8 cellular contexts compared by ENCODE assay signal in the genomic region with DNA sequence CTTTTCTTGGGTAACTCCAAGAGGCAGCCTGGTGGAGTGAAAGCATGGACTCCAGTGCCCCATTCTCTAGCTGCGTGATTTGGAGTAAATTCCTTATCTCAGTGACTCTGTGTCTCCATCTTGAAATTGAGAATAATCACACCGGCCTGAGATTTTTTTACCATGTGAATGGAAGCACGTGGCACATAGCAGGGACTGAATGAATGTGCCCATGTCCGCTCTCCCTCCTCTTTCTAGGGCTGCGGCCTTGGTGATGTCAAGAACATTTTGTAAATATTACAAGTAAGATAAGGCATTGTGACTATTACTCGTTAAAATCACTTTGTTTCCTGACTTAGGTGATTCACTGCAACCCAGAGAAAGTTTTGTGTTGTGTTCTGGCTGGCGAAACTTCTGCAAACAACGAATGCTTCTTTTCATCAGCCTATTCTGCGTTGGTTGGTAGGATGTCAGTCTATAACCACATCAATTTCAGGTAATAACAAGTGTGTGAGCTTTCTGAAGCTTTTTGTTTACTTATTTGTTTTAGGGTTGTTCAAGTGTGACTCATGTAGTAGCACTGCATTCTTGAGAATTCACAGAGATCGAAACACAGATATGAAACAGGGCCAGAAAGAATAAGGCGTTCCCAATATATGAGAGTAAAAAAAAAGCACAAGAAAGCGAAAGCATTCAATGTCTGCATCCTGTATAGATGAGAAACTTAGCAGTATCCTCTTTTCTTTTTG.
DNase-seq lines count a peak whose midpoint lies in the region; ATAC-seq and TF ChIP-seq lines count a peak whose summit lies in the region.

No MANE protein-coding gene starts in this region.

- H3K27ac Mint-ChIP-seq in activated T-cell treated with anti-CD3 and anti-CD28 coated beads, Interleukin-2, amount 50 U/mL, for 72 hours, result peak overlapping the region; percentile 25
- no peak overlapping the region for H3K27ac Mint-ChIP-seq in stimulated activated memory B cell treated with anti-CD40 and anti-IgM and Interleukin-4, amounts not matched to agents 10 μg/mL and 1 μg/mL and 100 μg/mL, for 72 hours

- H3K4me3 Mint-ChIP-seq in activated T-cell treated with anti-CD3 and anti-CD28 coated beads, Interleukin-2, amount 50 U/mL, for 72 hours, result peak overlapping the region; percentile 44 to 48
- no peak overlapping the region for H3K4me3 Mint-ChIP-seq in stimulated activated memory B cell treated with anti-CD40 and anti-IgM and Interleukin-4, amounts not matched to agents 10 μg/mL and 1 μg/mL and 100 μg/mL, for 72 hours

- H3K14ac ChIP-seq in mesenchymal stem cell (ENCODE audit: low read length in 2 of 2), result no peak overlapping the region

- H3K36me3 Mint-ChIP-seq in activated T-cell treated with anti-CD3 and anti-CD28 coated beads, Interleukin-2, amount 50 U/mL, for 72 hours (ENCODE audit: insufficient read depth in 2 of 2), result peaks cover 3 to 15% of the 10 kb centered on the region in 2 donors
- no peaks in the 10 kb centered on the region for H3K36me3 Mint-ChIP-seq in stimulated activated memory B cell treated with anti-CD40 and anti-IgM and Interleukin-4, amounts not matched to agents 10 μg/mL and 1 μg/mL and 100 μg/mL, for 72 hours

- no peaks in the 10 kb centered on the region for H3K79me1 ChIP-seq in mesenchymal stem cell (replicated peaks; ENCODE audit: low read length, poor library complexity, severe bottlenecking)

- H3K4me2 ChIP-seq in mesenchymal stem cell (ENCODE audit: low read length, poor library complexity, severe bottlenecking), result no peak overlapping the region

- TF ChIP-seq POLR2A in GM18505 (IDR thresholded peaks at IDR 0.05; ENCODE audit: borderline replicate concordance, extremely low read depth, insufficient read depth, insufficient read length), result no peak

- DNase-seq in EH (ENCODE audit: low read depth) (peak; percentile 70), mesenchymal stem cell (peak; percentile 90), SHP77 treated with DMSO at 0.1 percent for 48 hours (lab: John Stamatoyannopoulos, UW) (no peak), AG20443 (ENCODE audit: low spot score) (no peak)
- DNase-seq in activated T-cell treated with anti-CD3 and anti-CD28 coated beads, Interleukin-2, amount 50 U/mL, for 72 hours, result peak; percentile 11 to 12

- no peak overlapping the region for H2AK5ac ChIP-seq in mesenchymal stem cell (ENCODE audit: low read length, severe bottlenecking)

- no peak overlapping the region for H2BK15ac ChIP-seq in mesenchymal stem cell (ENCODE audit: low read depth, poor library complexity, severe bottlenecking)

- peak overlapping the region in 1 of 2 experiments; percentile 33 for H3K4ac ChIP-seq in mesenchymal stem cell (ENCODE audit: low read depth in 1 of 2, low read length in 2 of 2)

- H3K4me1 ChIP-seq in HEK293 (ENCODE audit: control insufficient read depth, insufficient read depth, low read length) (peaks cover 9% of the 10 kb centered on the region), mesenchymal stem cell (ENCODE audit: control insufficient read depth, insufficient read depth, low read depth, low read length) (peaks cover 1% of the 10 kb centered on the region)

- 38% methylated on average over 10 of the region's 12 CpGs for WGBS in mesenchymal stem cell

- no peaks in the 10 kb centered on the region for H3K9me3 ChIP-seq in HEK293 (ENCODE audit: control insufficient read depth, insufficient read depth, low read depth, low read length)
- peaks cover 16% of the 10 kb centered on the region for H3K9me3 ChIP-seq in mesenchymal stem cell (ENCODE audit: control insufficient read depth, low read length)

- no peak overlapping the region for H3K18ac ChIP-seq in mesenchymal stem cell (ENCODE audit: low read depth in 1 of 2, low read length in 2 of 2)

- no peak overlapping the region for H3K9ac ChIP-seq in mesenchymal stem cell (ENCODE audit: low read length)

- H2BK120ac ChIP-seq in mesenchymal stem cell (ENCODE audit: low read depth, low read length), result no peak overlapping the region

- no peaks in the 10 kb centered on the region for H3K27me3 Mint-ChIP-seq in activated T-cell treated with anti-CD3 and anti-CD28 coated beads, Interleukin-2, amount 50 U/mL, for 72 hours (ENCODE audit: low read depth)
- H3K27me3 Mint-ChIP-seq in stimulated activated memory B cell treated with anti-CD40 and anti-IgM and Interleukin-4, amounts not matched to agents 10 μg/mL and 1 μg/mL and 100 μg/mL, for 72 hours, result peaks cover 34% of the 10 kb centered on the region

- H3K9me3 Mint-ChIP-seq in activated T-cell treated with anti-CD3 and anti-CD28 coated beads, Interleukin-2, amount 50 U/mL, for 72 hours, result peaks cover 6 to 8% of the 10 kb centered on the region in 2 donors
- peaks cover 14% of the 10 kb centered on the region for H3K9me3 Mint-ChIP-seq in stimulated activated memory B cell treated with anti-CD40 and anti-IgM and Interleukin-4, amounts not matched to agents 10 μg/mL and 1 μg/mL and 100 μg/mL, for 72 hours

- H2BK12ac ChIP-seq in mesenchymal stem cell (ENCODE audit: low read length in 2 of 2), result peak overlapping the region in 1 of 2 experiments; percentile 34

- no peaks in the 10 kb centered on the region for H3K27me3 ChIP-seq in mesenchymal stem cell (ENCODE audit: control insufficient read depth in 1 of 2, insufficient read depth in 1 of 2, low read length in 2 of 2)

- H4K91ac ChIP-seq in mesenchymal stem cell (ENCODE audit: low read length), result no peak overlapping the region

- H3K23ac ChIP-seq in mesenchymal stem cell (ENCODE audit: low read length in 2 of 2), result no peak overlapping the region

- no peak for TF ChIP-seq CTCF in HEK293 (tag by site-specific recombination; IDR thresholded peaks at IDR 0.05)

- POLR2A ChIA-PET in HEK293 (lab: Yijun Ruan, JAX), result no interaction called here

- CTCF ChIA-PET in HEK293 (lab: Yijun Ruan, JAX), result interaction anchor here (0.7 kb wide), 1 partner anchor 679 kb away, joined by 4 read pairs; no protein-coding TSS in a partner anchor

- peak; percentile 88 to 91 for ATAC-seq in activated T-cell treated with anti-CD3 and anti-CD28 coated beads, Interleukin-2, amount 50 U/mL, for 72 hours (replicated peaks in 1 of 2)
- ATAC-seq in GM18505 (IDR thresholded peaks at IDR 0.05; ENCODE audit: unreplicated experiment), result no peak
- no peak for ATAC-seq in stimulated activated memory B cell treated with anti-CD40 and anti-IgM and Interleukin-4, amounts not matched to agents 10 μg/mL and 1 μg/mL and 100 μg/mL, for 72 hours

- no peak overlapping the region for H2AFZ ChIP-seq in mesenchymal stem cell (ENCODE audit: low read depth, low read length)

- H2BK5ac ChIP-seq in mesenchymal stem cell (ENCODE audit: low read depth, low read length, poor library complexity, severe bottlenecking), result no peak overlapping the region

- H3K27ac ChIP-seq in HEK293 (ENCODE audit: extremely low read depth, low read depth, low read length), result peak overlapping the region; percentile 27; the same call in 1 of the 2 replicates
- no peak overlapping the region for H3K27ac ChIP-seq in mesenchymal stem cell (ENCODE audit: low read length, poor library complexity, severe bottlenecking)

- H3K4me3 ChIP-seq in HEK293 (ENCODE audit: low read depth, low read length), result no peak overlapping the region
- no peak overlapping the region for H3K4me3 ChIP-seq in mesenchymal stem cell (ENCODE audit: insufficient read depth in 1 of 2, low read depth in 1 of 2, low read length in 2 of 2)

- H3K36me3 ChIP-seq in HEK293 (ENCODE audit: control insufficient read depth in 2 of 2, insufficient read depth in 1 of 2, low read length in 2 of 2), result no peaks in the 10 kb centered on the region
- no peaks in the 10 kb centered on the region for H3K36me3 ChIP-seq in mesenchymal stem cell (ENCODE audit: control insufficient read depth in 1 of 2, insufficient read depth in 2 of 2, low read depth in 1 of 2, low read length in 2 of 2)

- H4K8ac ChIP-seq in mesenchymal stem cell (ENCODE audit: low read length), result no peak overlapping the region

- H3K4me1 Mint-ChIP-seq in activated T-cell treated with anti-CD3 and anti-CD28 coated beads, Interleukin-2, amount 50 U/mL, for 72 hours (ENCODE audit: low read depth), result peaks cover 23% of the 10 kb centered on the region
- H3K4me1 Mint-ChIP-seq in stimulated activated memory B cell treated with anti-CD40 and anti-IgM and Interleukin-4, amounts not matched to agents 10 μg/mL and 1 μg/mL and 100 μg/mL, for 72 hours, result no peaks in the 10 kb centered on the region

TF ChIP-seq in HEK293, 187 proteins besides CTCF, POLR2A, EP300 and RAD21 (continues in another document):
- TF ChIP-seq ZNF426 (tag by site-specific recombination; IDR thresholded peaks at IDR 0.05) (no peak), MZF1 (tag by site-specific recombination; IDR thresholded peaks at IDR 0.05; ENCODE audit: borderline replicate concordance) (no peak), PATZ1 (tag by site-specific recombination; IDR thresholded peaks at IDR 0.05) (no peak), ZNF202 (tag by site-specific recombination; IDR thresholded peaks at IDR 0.05; ENCODE audit: borderline replicate concordance) (no peak), ZNF571 (tag by site-specific recombination; IDR thresholded peaks at IDR 0.05) (no peak), SP7 (tag by site-specific recombination; IDR thresholded peaks at IDR 0.05) (peak; percentile 38; the same call in 1 of the 2 replicates), OSR2 (tag by site-specific recombination; IDR thresholded peaks at IDR 0.05) (no peak)

Comparison
In these comparisons a context has a peak if more than half of its experiments do, and no peak if none do; other contexts are left out.
1. DNase-seq: peak in EH (single experiment), activated T-cell treated with anti-CD3 and anti-CD28 coated beads, Interleukin-2, amount 50 U/mL, for 72 hours (2 of 2) and mesenchymal stem cell (single experiment); none in SHP77 treated with DMSO at 0.1 percent for 48 hours (single experiment) and AG20443 (single experiment).
2. ATAC-seq: peak in activated T-cell treated with anti-CD3 and anti-CD28 coated beads, Interleukin-2, amount 50 U/mL, for 72 hours (2 of 2); none in GM18505 (single experiment) and stimulated activated memory B cell treated with anti-CD40 and anti-IgM and Interleukin-4, amounts not matched to agents 10 μg/mL and 1 μg/mL and 100 μg/mL, for 72 hours (single experiment).